ENCODE assay signal across 9 cellular contexts in the genomic region with DNA sequence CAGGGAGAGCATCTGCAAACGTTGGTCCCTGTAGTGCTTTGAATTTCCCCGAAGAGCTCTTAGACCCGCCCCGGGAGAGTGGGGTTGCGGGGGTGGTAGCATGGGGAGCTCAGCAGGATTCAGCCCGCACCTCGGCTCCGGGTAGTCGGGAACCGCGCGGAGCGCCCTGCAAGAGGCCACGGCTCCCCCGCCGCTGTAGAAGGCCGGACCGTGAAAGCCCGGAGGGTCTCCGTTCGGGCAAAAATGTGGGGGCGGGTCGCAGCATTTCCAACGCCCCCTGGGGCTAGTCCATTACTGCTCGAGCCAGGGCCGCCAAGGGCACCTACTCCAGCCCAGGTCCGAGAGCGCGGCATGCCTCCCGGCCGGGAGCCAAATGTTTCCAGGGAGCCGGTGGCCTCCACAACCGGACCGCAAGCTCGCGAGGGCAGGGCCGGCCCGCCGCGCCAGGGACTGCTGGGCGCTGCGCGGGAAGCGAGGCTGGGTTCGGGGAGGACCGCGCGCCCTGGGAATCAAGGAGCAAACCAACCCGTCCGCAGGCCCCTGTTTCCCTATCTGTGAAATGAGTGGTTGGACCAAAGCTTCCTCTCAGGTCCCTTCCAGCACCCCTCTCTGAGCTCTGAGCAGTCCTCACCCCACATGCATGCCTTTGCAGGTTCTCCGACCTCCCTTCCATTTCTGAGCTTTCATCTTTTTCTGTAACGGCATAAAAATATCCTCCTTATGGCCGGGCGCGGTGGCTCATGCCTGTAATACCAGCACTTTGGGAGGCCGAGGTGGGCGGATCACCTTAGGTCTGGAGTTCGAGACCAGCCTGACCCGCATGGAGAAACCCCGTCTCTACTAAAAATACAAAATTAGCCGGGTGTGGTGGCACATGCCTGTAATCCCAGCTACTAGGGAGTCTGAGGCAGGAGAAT. TPM values are rescaled to one million over a fixed set of nuclear protein-coding genes. Genes with fewer than 3 reads are reported as not detected.
DNase-seq lines count a peak whose midpoint lies in the region; TF ChIP-seq lines count a peak whose summit lies in the region.
"Had no signal": no experiment of that assay in that cellular context is flagged by ENCODE, and none has a peak within 500 bp of the region (broad histone marks: within the 10 kb centered on the region; RNA-seq: fewer than 3 reads in every experiment).

No MANE protein-coding gene starts in this region.

- H3K36me3 ChIP-seq in HEK293 (ENCODE audit: control insufficient read depth in 2 of 2, insufficient read depth in 1 of 2, low read length in 2 of 2), result peaks cover 0 to 4% of the 10 kb centered on the region in 2 experiments; a peak in 1 of 3 replicates
- H3K36me3 ChIP-seq in vagina, result no peaks in the 10 kb centered on the region

- intact Hi-C loops in vagina (cut with DNase I), result loop anchor here (10.0 kb wide), 1 partner anchor 108 kb away; the partner anchor contains the start of gene SRP9

- H3K27ac ChIP-seq in HEK293 (ENCODE audit: extremely low read depth, low read depth, low read length) (peak overlapping the region; percentile 76), vagina (peak overlapping the region; percentile 92)

- no peak overlapping the region for H3K27ac Mint-ChIP-seq in nephron progenitor cell

- peak overlapping the region; percentile 82 for H3K4me3 ChIP-seq in GM12865 (ENCODE audit: low read depth, low read length)
- peak overlapping the region; percentile 86 for H3K4me3 ChIP-seq in HEK293 (ENCODE audit: low read depth, low read length)
- H3K4me3 ChIP-seq in fibroblast of villous mesenchyme (ENCODE audit: low read depth, low read length), result peak overlapping the region; percentile 96
- peak overlapping the region; percentile 94 for H3K4me3 ChIP-seq in vagina

- H3K4me1 ChIP-seq in HEK293 (ENCODE audit: control insufficient read depth, insufficient read depth, low read length), result no peaks in the 10 kb centered on the region; the same call in 1 of the 2 replicates
- H3K4me1 ChIP-seq in vagina, result peaks cover 49% of the 10 kb centered on the region

- TF ChIP-seq POLR2A in vagina (IDR thresholded peaks at IDR 0.05), result no peak

- no peaks in the 10 kb centered on the region for H3K9me3 Mint-ChIP-seq in nephron progenitor cell

- H3K27me3 Mint-ChIP-seq in nephron progenitor cell (ENCODE audit: low read depth, poor library complexity), result peaks cover 20% of the 10 kb centered on the region

- TF ChIP-seq CTCF in GM12865 (IDR thresholded peaks at IDR 0.05; ENCODE audit: insufficient read depth, low read depth, low read length, missing control alignments) (no peak), HEK293 (tag by site-specific recombination; IDR thresholded peaks at IDR 0.05) (no peak), fibroblast of villous mesenchyme (IDR thresholded peaks at IDR 0.05; ENCODE audit: insufficient read depth, low read depth, low read length) (no peak), nephron progenitor cell (IDR thresholded peaks at IDR 0.05) (no peak), vagina (IDR thresholded peaks at IDR 0.05) (no peak)

- H3K4me1 Mint-ChIP-seq in nephron progenitor cell, result peaks cover 58% of the 10 kb centered on the region

- H3K9me3 ChIP-seq in HEK293 (ENCODE audit: control insufficient read depth, insufficient read depth, low read depth, low read length), result no peaks in the 10 kb centered on the region
- no peaks in the 10 kb centered on the region for H3K9me3 ChIP-seq in vagina

- CTCF ChIA-PET in HEK293 (lab: Yijun Ruan, JAX), result interaction anchor here (0.6 to 2.4 kb wide), 22 partner anchors 11 to 408 kb away, joined by 3 to 13 read pairs (median 4); no protein-coding TSS in a partner anchor

- peak overlapping the region; percentile 88 for H3K4me3 Mint-ChIP-seq in nephron progenitor cell

- no peaks in the 10 kb centered on the region for H3K36me3 Mint-ChIP-seq in nephron progenitor cell (ENCODE audit: low read depth)

- DNase-seq in GM12865 (ENCODE audit: low read depth) (peak; percentile 40), LoVo (ENCODE audit: low spot score) (peak; percentile 48), fibroblast of villous mesenchyme (ENCODE audit: low read depth) (peak; percentile 60), nephron progenitor cell (peak; percentile 59), vagina (ENCODE audit: extremely low spot score in 2 of 2) (no peak), SHP77 treated with DMSO at 0.1 percent for 48 hours (lab: John Stamatoyannopoulos, UW) (no peak)
- DNase-seq in activated T-cell treated with anti-CD3 and anti-CD28 coated beads, Interleukin-2, amount 50 U/mL, for 48 hours, result peak; percentile 60

- no peaks in the 10 kb centered on the region for H3K27me3 ChIP-seq in vagina

- POLR2A ChIA-PET in HEK293 (lab: Yijun Ruan, JAX), result interaction anchor here (0.6 to 3.6 kb wide), 27 partner anchors 9 to 230 kb away, joined by 3 to 31 read pairs (median 7); partner anchors contain the start of genes ENAH, EPHX1, H3-3A and PYCR2

TF ChIP-seq in HEK293, 187 proteins besides CTCF, POLR2A, EP300 and RAD21 (continues in another document):
- TF ChIP-seq OVOL3 (tag by site-specific recombination; IDR thresholded peaks at IDR 0.05) (no peak), ZNF140 (tag by site-specific recombination; IDR thresholded peaks at IDR 0.05) (no peak), ZNF747 (tag by site-specific recombination; IDR thresholded peaks at IDR 0.05) (no peak), ZFP41 (tag by site-specific recombination; IDR thresholded peaks at IDR 0.05; ENCODE audit: borderline replicate concordance) (no peak), BCL11B (tag by site-specific recombination; IDR thresholded peaks at IDR 0.05; ENCODE audit: low read depth) (peak; percentile 14; the same call in 1 of the 2 replicates), ZNF510 (tag by site-specific recombination; IDR thresholded peaks at IDR 0.05; ENCODE audit: insufficient replicate concordance) (no peak), KLF1 (tag by site-specific recombination; IDR thresholded peaks at IDR 0.05) (no peak), ZNF37A (tag by site-specific recombination; IDR thresholded peaks at IDR 0.05) (peak; percentile 76), KLF8 (tag by site-specific recombination; IDR thresholded peaks at IDR 0.05) (0 out of 2 replicates have a peak, but pooled peaks have one; percentile 10), ZNF623 (tag by site-specific recombination; IDR thresholded peaks at IDR 0.05) (peak; percentile 7; the same call in 1 of the 2 replicates), ZNF792 (tag by site-specific recombination; IDR thresholded peaks at IDR 0.05) (no peak), ZEB2 (tag by site-specific recombination; IDR thresholded peaks at IDR 0.05) (no peak), ZNF707 (tag by site-specific recombination; IDR thresholded peaks at IDR 0.05) (no peak), ZNF350 (tag by site-specific recombination; IDR thresholded peaks at IDR 0.05) (no peak), ZNF114 (tag by site-specific recombination; IDR thresholded peaks at IDR 0.05) (no peak), ZNF555 (tag by site-specific recombination; conservative IDR thresholded peaks at IDR 0.05) (no peak), ZNF785 (tag by site-specific recombination; IDR thresholded peaks at IDR 0.05) (no peak), SALL2 (tag by site-specific recombination; IDR thresholded peaks at IDR 0.05; ENCODE audit: borderline replicate concordance) (no peak), IKZF3 (tag by site-specific recombination; IDR thresholded peaks at IDR 0.05) (peak; percentile 82), ZNF239 (tag by site-specific recombination; IDR thresholded peaks at IDR 0.05) (no peak), BCL6B (tag by site-specific recombination; IDR thresholded peaks at IDR 0.05) (no peak), ZNF600 (tag by site-specific recombination; IDR thresholded peaks at IDR 0.05) (peak; percentile 43), SCRT2 (tag by site-specific recombination; IDR thresholded peaks at IDR 0.05) (no peak), ZBTB48 (tag by site-specific recombination; IDR thresholded peaks at IDR 0.05) (peak; percentile 89)
- TF ChIP-seq, protein P1, sequence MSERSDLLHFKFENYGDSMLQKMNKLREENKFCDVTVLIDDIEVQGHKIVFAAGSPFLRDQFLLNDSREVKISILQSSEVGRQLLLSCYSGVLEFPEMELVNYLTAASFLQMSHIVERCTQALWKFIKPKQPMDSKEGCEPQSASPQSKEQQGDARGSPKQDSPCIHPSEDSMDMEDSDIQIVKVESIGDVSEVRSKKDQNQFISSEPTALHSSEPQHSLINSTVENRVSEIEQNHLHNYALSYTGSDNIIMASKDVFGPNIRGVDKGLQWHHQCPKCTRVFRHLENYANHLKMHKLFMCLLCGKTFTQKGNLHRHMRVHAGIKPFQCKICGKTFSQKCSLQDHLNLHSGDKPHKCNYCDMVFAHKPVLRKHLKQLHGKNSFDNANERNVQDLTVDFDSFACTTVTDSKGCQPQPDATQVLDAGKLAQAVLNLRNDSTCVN (tag by site-specific recombination; optimal IDR thresholded peaks at IDR 0.05), result peak; percentile 65
- TF ChIP-seq, protein P2, sequence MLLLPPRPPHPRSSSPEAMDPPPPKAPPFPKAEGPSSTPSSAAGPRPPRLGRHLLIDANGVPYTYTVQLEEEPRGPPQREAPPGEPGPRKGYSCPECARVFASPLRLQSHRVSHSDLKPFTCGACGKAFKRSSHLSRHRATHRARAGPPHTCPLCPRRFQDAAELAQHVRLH (tag by site-specific recombination; IDR thresholded peaks at IDR 0.05), result no peak; the same call in 1 of the 2 replicates

RNA-seq across cellular contexts. Expression of gene TMEM63A, which starts 0.8 kb away (rescaled TPM):
- 20.3 and 26.3 TPM in 2 replicates for total RNA-seq in fibroblast of villous mesenchyme
- total RNA-seq in vagina, result 38.1 TPM

RNA-seq across cellular contexts. Expression of gene LEFTY1, which starts 6.0 kb away (rescaled TPM):
- total RNA-seq in fibroblast of villous mesenchyme, result 0.32 TPM in 1 of 2 replicates, not detected in the other
- total RNA-seq in vagina, result not detected
- total RNA-seq: glomerular endothelial cell had no signal

RNA-seq across cellular contexts. Expression of gene PYCR2, which starts 41.1 kb away (rescaled TPM):
- 28.0 and 36.7 TPM in 2 replicates for total RNA-seq in fibroblast of villous mesenchyme
- 47.4 TPM for total RNA-seq in vagina

RNA-seq across cellular contexts. Expression of gene LEFTY2, which starts 58.1 kb away (rescaled TPM):
- under 0.01 TPM in 1 of 2 replicates, not detected in the other for total RNA-seq in fibroblast of villous mesenchyme
- 2.7 TPM for total RNA-seq in vagina
- total RNA-seq: glomerular endothelial cell had no signal

Comparison
In these comparisons a context has a peak if more than half of its experiments do, and no peak if none do; other contexts are left out.
1. DNase-seq: peak in GM12865 (single experiment), LoVo (single experiment), activated T-cell treated with anti-CD3 and anti-CD28 coated beads, Interleukin-2, amount 50 U/mL, for 48 hours (2 of 2), fibroblast of villous mesenchyme (single experiment) and nephron progenitor cell (single experiment); none in vagina (0 of 2) and SHP77 treated with DMSO at 0.1 percent for 48 hours (single experiment).
2. Peak in every context shown above with its lines, with median percentiles within 50 percentile points of each other: H3K4me3 ChIP-seq.